Comparison of ENCODE assay signal across 9 cellular contexts in the genomic region with DNA sequence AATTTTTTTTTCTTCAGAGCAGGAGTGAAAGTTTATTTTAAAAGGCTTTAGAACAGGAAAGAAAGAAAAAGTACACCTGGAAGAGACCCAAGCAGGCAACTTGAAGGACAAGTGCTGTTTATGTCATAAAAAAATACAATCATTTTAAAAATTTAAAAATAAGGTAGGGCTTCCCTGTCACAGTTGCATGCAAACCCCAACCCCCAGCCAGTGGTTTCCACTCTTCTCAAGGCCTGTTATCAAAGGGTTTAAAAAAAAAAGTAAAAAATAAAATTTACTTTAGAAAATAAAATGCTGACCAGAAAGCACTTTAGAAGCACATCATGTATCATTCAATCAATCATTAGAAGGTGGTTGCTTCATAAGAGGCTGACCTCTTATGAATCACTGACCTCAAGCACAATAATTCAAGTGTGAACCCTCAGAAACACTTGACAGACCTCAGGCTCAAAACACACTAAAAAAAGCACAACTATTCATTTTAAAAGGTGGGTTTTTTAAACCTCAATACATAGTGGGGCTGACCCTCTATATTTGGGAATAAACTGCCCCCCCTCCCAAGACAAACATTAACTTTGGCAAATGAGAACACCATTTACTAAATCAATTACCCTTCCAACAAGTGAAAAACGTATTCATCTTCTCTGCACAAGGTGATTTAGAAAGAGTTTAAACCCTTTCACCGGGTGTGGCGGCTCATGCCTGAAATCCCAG. TPM values are rescaled to one million over a fixed set of nuclear protein-coding genes. Genes with fewer than 3 reads are reported as not detected.
DNase-seq lines count a peak whose midpoint lies in the region; ATAC-seq and TF ChIP-seq lines count a peak whose summit lies in the region.
"Had no signal": no experiment of that assay in that cellular context is flagged by ENCODE, and none has a peak within 500 bp of the region (broad histone marks: within the 10 kb centered on the region; RNA-seq: fewer than 3 reads in every experiment).

No MANE protein-coding gene starts in this region.

- TF ChIP-seq CTCF in AG10803 (conservative IDR thresholded peaks at IDR 0.05; ENCODE audit: low read length), result no peak
- TF ChIP-seq CTCF in liver (IDR thresholded peaks at IDR 0.05; ENCODE audit: low read depth, low read length, missing input control), result no peak

- peaks cover 20 to 46% (median 43%) of the 10 kb centered on the region in 4 donors for H3K4me1 ChIP-seq in liver (ENCODE audit: control insufficient read depth in 4 of 4, insufficient read depth in 4 of 4, low read length in 3 of 4)

- no peak for TF ChIP-seq RAD21 in liver (IDR thresholded peaks at IDR 0.05)

- ATAC-seq in GM21447 (IDR thresholded peaks at IDR 0.05; ENCODE audit: unreplicated experiment) (peak; percentile 59), HG03025 (IDR thresholded peaks at IDR 0.05; ENCODE audit: low FRiP score, unreplicated experiment) (no peak)

- DNase-seq in AG10803 (ENCODE audit: low read depth) (peak; percentile 39), RKO (ENCODE audit: low spot score) (peak; percentile 47), DMS 273 treated with DMSO at 0.1 percent for 48 hours (lab: John Stamatoyannopoulos, UW) (no peak), SK-N-DZ (ENCODE audit: low spot score) (no peak), KBM-7 (no peak)
- DNase-seq: activated naive CD4-positive, alpha-beta T cell treated with Interleukin-2 at 50 U/mL for 16 hours had no signal

- WGBS in liver, result 33% methylated on average over 3 of the region's 3 CpGs

- H3K36me3 ChIP-seq in liver (ENCODE audit: control insufficient read depth in 4 of 4, insufficient read depth in 3 of 4, low read depth in 1 of 4, low read length in 3 of 4), result no peaks in the 10 kb centered on the region

- in situ Hi-C loops in KBM-7 (cut with MboI; ENCODE audit: low pct_unique_long_range_greater_than_20kb, low sequenced_read_pairs), result no loop called here

- no peaks in the 10 kb centered on the region for H3K27me3 ChIP-seq in liver (ENCODE audit: control insufficient read depth in 4 of 4, insufficient read depth in 4 of 4, low read length in 3 of 4)

- H3K4me3 ChIP-seq in AG10803 (ENCODE audit: low read length) (no peak overlapping the region), liver (ENCODE audit: low read depth in 1 of 3, low read length in 3 of 3) (no peak overlapping the region)

- H3K9me3 ChIP-seq in liver (ENCODE audit: control insufficient read depth in 4 of 4, low read length in 3 of 4), result no peaks in the 10 kb centered on the region

- no peak overlapping the region for H3K9ac ChIP-seq in liver (ENCODE audit: low read depth in 1 of 2, low read length in 2 of 2)

- peak overlapping the region in 1 of 2 donors; percentile 73 for H3K27ac ChIP-seq in liver (ENCODE audit: low read depth in 1 of 2, low read length in 2 of 2)

TF ChIP-seq in liver, 16 proteins besides CTCF, POLR2A, EP300 and RAD21:
- TF ChIP-seq SP1 (IDR thresholded peaks at IDR 0.05) (peak; percentile 11), JUND (IDR thresholded peaks at IDR 0.05) (peak in 1 of 2 donors; percentile 52), HNF4G (IDR thresholded peaks at IDR 0.05) (no peak), TAF1 (conservative IDR thresholded peaks at IDR 0.05) (no peak), FOXA2 (IDR thresholded peaks at IDR 0.05) (no peak), NR2F2 (IDR thresholded peaks at IDR 0.05) (peak; percentile 49), RXRA (IDR thresholded peaks at IDR 0.05) (peak; percentile 49 to 79), HNF4A (conservative IDR thresholded peaks at IDR 0.05) (peak; percentile 30 to 50)

RNA-seq across cellular contexts. Expression of a gene that starts 15.6 kb away (rescaled TPM):
- 10 to 100 TPM; 37.7 to 77.3 TPM for total RNA-seq in liver
- 10 to 100 TPM; 20.3 to 54.7 TPM for polyA plus RNA-seq in liver
- polyA plus RNA-seq in SK-N-DZ (2014; cell fraction: cytosol; rRNA removed), result 17.4 and 21.9 TPM in 2 replicates
- 9.5 and 12.0 TPM in 2 replicates for polyA plus RNA-seq in SK-N-DZ (2014; cell fraction: nucleus; rRNA removed)

Comparison
In these comparisons a context has a peak if more than half of its experiments do, and no peak if none do; other contexts are left out.
1. DNase-seq: peak in AG10803 (single experiment) and RKO (single experiment); none in DMS 273 treated with DMSO at 0.1 percent for 48 hours (single experiment), SK-N-DZ (single experiment) and KBM-7 (single experiment).